Comparison of ENCODE assay signal across 2 cellular contexts in genomic region chr1:99986656-99987225, GRCh38.
TF ChIP-seq lines count a peak whose summit lies in the region.

No MANE protein-coding gene starts in this region.

TF ChIP-seq in A549, 52 proteins besides CTCF, POLR2A, EP300 and RAD21 (continued from another document):
- no peak for TF ChIP-seq HMGXB4 (CRISPR knock-in tag; IDR thresholded peaks at IDR 0.05; ENCODE audit: borderline replicate concordance)
- no peak for TF ChIP-seq REST (IDR thresholded peaks at IDR 0.05)
- TF ChIP-seq ZFP36 (IDR thresholded peaks at IDR 0.05; ENCODE audit: borderline replicate concordance, partially characterized antibody) = no peak
- no peak for TF ChIP-seq NFE2L2 (conservative IDR thresholded peaks at IDR 0.05; ENCODE audit: low read length)
- no peak for TF ChIP-seq BCL3 (IDR thresholded peaks at IDR 0.05)
- no peak for TF ChIP-seq RNF2 (IDR thresholded peaks at IDR 0.05; ENCODE audit: borderline replicate concordance, low read depth)
- no peak for TF ChIP-seq MAZ (IDR thresholded peaks at IDR 0.05; ENCODE audit: borderline replicate concordance, low read depth, low read length)
- TF ChIP-seq MYC (IDR thresholded peaks at IDR 0.05; ENCODE audit: borderline replicate concordance, low read length) = no peak
- no peak for TF ChIP-seq ATOH8 (CRISPR knock-in tag; IDR thresholded peaks at IDR 0.05; ENCODE audit: low read depth)

TF ChIP-seq in WTC11, 78 proteins besides CTCF, POLR2A, EP300 and RAD21 (continued from another document):
- TF ChIP-seq MLX (CRISPR knock-in tag; IDR thresholded peaks at IDR 0.05) (no peak), ZNF671 (CRISPR knock-in tag; IDR thresholded peaks at IDR 0.05) (no peak), JUN (CRISPR knock-in tag; IDR thresholded peaks at IDR 0.05) (no peak), NFYB (CRISPR knock-in tag; conservative IDR thresholded peaks at IDR 0.05; ENCODE audit: low read depth) (no peak), ETV6 (CRISPR knock-in tag; IDR thresholded peaks at IDR 0.05) (no peak), NFE2L1 (CRISPR knock-in tag; IDR thresholded peaks at IDR 0.05) (no peak), SP1 (CRISPR knock-in tag; conservative IDR thresholded peaks at IDR 0.05) (no peak), NR3C1 (CRISPR knock-in tag; conservative IDR thresholded peaks at IDR 0.05; ENCODE audit: low read depth) (no peak)
- TF ChIP-seq, protein P1, sequence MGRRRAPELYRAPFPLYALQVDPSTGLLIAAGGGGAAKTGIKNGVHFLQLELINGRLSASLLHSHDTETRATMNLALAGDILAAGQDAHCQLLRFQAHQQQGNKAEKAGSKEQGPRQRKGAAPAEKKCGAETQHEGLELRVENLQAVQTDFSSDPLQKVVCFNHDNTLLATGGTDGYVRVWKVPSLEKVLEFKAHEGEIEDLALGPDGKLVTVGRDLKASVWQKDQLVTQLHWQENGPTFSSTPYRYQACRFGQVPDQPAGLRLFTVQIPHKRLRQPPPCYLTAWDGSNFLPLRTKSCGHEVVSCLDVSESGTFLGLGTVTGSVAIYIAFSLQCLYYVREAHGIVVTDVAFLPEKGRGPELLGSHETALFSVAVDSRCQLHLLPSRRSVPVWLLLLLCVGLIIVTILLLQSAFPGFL (CRISPR knock-in tag; IDR thresholded peaks at IDR 0.05; ENCODE audit: borderline replicate concordance) = no peak
